8 cellular contexts compared by ENCODE assay signal in the genomic region with DNA sequence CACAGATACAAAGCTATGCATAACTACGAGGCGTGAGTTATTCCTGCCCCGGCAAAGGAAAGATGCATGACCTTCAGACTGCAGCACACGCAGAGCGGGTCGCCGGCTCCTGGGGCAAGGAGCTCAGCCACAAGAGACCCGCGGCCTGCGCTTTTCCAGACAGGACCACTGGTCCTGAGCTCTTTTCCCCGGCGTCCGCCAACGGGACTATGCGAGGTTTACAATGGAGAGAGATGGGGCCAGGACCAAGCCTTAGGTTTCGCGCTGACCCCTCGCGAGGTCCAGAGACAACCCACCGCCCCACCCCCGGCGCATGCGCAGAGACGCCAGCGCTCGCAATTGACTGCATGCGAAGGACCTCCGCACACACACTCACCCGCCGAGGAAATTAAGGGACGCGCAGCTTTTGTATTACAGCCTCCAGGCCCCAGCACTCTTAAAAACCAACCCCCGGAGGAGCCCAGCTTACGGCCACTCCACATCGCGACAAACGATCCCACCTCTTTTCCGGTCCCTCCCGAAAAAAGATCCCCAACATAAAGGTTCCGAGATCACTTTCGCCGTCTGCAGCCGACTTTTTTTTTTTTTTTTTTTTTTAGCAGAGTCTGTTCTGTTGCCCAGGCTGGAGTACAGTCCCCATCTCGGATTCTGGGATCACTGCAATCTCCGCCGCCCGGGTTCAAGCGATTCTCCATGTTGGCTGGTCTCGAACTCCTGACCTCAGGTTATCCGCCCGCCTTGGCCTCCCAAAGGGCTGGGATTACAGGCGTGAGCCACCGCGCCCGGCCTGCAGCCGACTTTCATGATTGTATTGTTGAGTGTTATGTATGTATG. TPM values are rescaled to one million over a fixed set of nuclear protein-coding genes. Genes with fewer than 3 reads are reported as not detected.
DNase-seq lines count a peak whose midpoint lies in the region; ATAC-seq and TF ChIP-seq lines count a peak whose summit lies in the region.

A gene with protein sequence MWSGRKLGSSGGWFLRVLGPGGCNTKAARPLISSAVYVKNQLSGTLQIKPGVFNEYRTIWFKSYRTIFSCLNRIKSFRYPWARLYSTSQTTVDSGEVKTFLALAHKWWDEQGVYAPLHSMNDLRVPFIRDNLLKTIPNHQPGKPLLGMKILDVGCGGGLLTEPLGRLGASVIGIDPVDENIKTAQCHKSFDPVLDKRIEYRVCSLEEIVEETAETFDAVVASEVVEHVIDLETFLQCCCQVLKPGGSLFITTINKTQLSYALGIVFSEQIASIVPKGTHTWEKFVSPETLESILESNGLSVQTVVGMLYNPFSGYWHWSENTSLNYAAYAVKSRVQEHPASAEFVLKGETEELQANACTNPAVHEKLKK (minus strand): TSS at position 498 of the 834 bp plus-strand sequence. CDS start 16 bp downstream, at position 482.

- peak; percentile 64 for TF ChIP-seq POLR2A in GM18951 (IDR thresholded peaks at IDR 0.05; ENCODE audit: extremely low read depth, insufficient read depth, insufficient read length)

- peaks cover 15% of the 10 kb centered on the region for H3K4me1 Mint-ChIP-seq in activated CD4-positive, alpha-beta T cell treated with anti-CD3 and anti-CD28 coated beads, Interleukin-2, amount 10 ng/mL, durations not matched to agents 24 days and 14 days

- H3K9me3 Mint-ChIP-seq in activated CD4-positive, alpha-beta T cell treated with anti-CD3 and anti-CD28 coated beads, Interleukin-2, amount 10 ng/mL, durations not matched to agents 24 days and 14 days: no peaks in the 10 kb centered on the region

- ATAC-seq in HG03175 (IDR thresholded peaks at IDR 0.05; ENCODE audit: unreplicated experiment): peak; percentile 77

- peak within 1 kb of the TSS; percentile 91 for H3K27ac Mint-ChIP-seq in activated CD4-positive, alpha-beta T cell treated with anti-CD3 and anti-CD28 coated beads, Interleukin-2, amount 10 ng/mL, durations not matched to agents 24 days and 14 days

- peak within 1 kb of the TSS; percentile 58 to 90 for H3K27ac ChIP-seq in coronary artery

- H3K4me3 Mint-ChIP-seq in activated CD4-positive, alpha-beta T cell treated with anti-CD3 and anti-CD28 coated beads, Interleukin-2, amount 10 ng/mL, durations not matched to agents 24 days and 14 days: peak within 1 kb of the TSS; percentile 96

- peak; percentile 97 for DNase-seq in AG20443 (ENCODE audit: low spot score)
- DNase-seq in NCI-H460 (ENCODE audit: extremely low read depth, low read depth): peak; percentile 43
- DNase-seq in activated CD4-positive, alpha-beta T cell treated with anti-CD3 and anti-CD28 coated beads, Interleukin-2, amount 10 ng/mL, durations not matched to agents 24 days and 14 days: peak; percentile 91
- DNase-seq in coronary artery (ENCODE audit: low spot score): peak; percentile 75
- DNase-seq in left kidney (ENCODE audit: low read depth, low spot score): peak; percentile 96
- peak; percentile 65 for DNase-seq in stimulated activated CD4-positive, alpha-beta T cell treated with anti-CD3 and anti-CD28 coated beads, Interleukin-1b, Interleukin-23, amount 100 ng/mL, for 48 hours

- in situ Hi-C loops in GM18951 (cut with MboI; ENCODE audit: low sequenced_read_pairs, unreplicated experiment): no loop called here

- H3K4me3 ChIP-seq in coronary artery: peak within 1 kb of the TSS; percentile 87

- intact Hi-C loops in activated CD4-positive, alpha-beta T cell treated with anti-CD3 and anti-CD28 coated beads, Interleukin-2, amount 10 ng/mL, durations not matched to agents 24 days and 14 days (cut with micrococcal nuclease): loop anchor here (1.0 to 2.0 kb wide), 3 partner anchors 30 to 447 kb away; partner anchors contain the start of gene FBXL4

- peaks cover 2% of the 10 kb centered on the region for H3K36me3 Mint-ChIP-seq in activated CD4-positive, alpha-beta T cell treated with anti-CD3 and anti-CD28 coated beads, Interleukin-2, amount 10 ng/mL, durations not matched to agents 24 days and 14 days (ENCODE audit: low read depth)

- no peaks in the 10 kb centered on the region for H3K27me3 Mint-ChIP-seq in activated CD4-positive, alpha-beta T cell treated with anti-CD3 and anti-CD28 coated beads, Interleukin-2, amount 10 ng/mL, durations not matched to agents 24 days and 14 days

- TF ChIP-seq CTCF in coronary artery (IDR thresholded peaks at IDR 0.05): no peak

RNA-seq across cellular contexts. Expression of the gene that starts here (rescaled TPM):
- 7.8 and 9.2 TPM in 2 replicates for total RNA-seq in NCI-H460 (2014; rRNA removed; shearing (Covaris generic))
- polyA plus RNA-seq in NCI-H460 (2014; cell fraction: nucleus; rRNA removed): 7.0 and 11.6 TPM in 2 replicates
- 13.4 and 14.4 TPM in 2 replicates for total RNA-seq in activated CD4-positive, alpha-beta T cell treated with anti-CD3 and anti-CD28 coated beads, Interleukin-2, amount 10 ng/mL, durations not matched to agents 24 days and 14 days

Comparison
In these comparisons a context has a peak if more than half of its experiments do, and no peak if none do; other contexts are left out.
1. Peak in every context shown above with its lines: DNase-seq, ATAC-seq, H3K4me3 ChIP-seq and H3K27ac ChIP-seq.
2. DNase-seq: peak in every context shown above with its lines; median percentile 97 in AG20443; 96 in left kidney; 91 in activated CD4-positive, alpha-beta T cell treated with anti-CD3 and anti-CD28 coated beads, Interleukin-2, amount 10 ng/mL, durations not matched to agents 24 days and 14 days; 75 in coronary artery; 65 in stimulated activated CD4-positive, alpha-beta T cell treated with anti-CD3 and anti-CD28 coated beads, Interleukin-1b, Interleukin-23, amount 100 ng/mL, for 48 hours; 43 in NCI-H460.